In the genomic region with DNA sequence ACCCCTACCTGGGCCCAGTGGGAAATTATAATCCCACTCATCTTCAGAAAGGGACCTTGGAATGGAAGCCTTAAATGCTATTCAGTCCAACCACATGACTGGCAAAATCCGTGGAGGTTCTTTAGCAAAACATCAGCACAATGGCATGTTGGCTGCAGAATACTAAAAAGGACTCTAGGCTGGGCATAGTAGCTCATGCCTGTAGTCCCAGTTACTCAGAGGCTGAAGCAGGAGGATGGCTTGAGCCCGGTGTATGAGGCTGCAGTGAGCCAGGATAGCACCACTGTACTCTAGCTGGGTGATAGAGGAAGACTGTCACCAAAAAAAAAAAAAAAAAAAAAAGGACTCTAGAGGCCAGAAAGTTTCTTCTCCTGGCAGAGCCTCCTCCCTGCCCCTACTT, we compare ENCODE assay signal across 12 cellular contexts.
A peak's percentile ranks its signal among the peaks of the same experiment; 100 is the strongest.
DNase-seq lines count a peak whose midpoint lies in the region; ATAC-seq, FAIRE-seq and TF ChIP-seq lines count a peak whose summit lies in the region.
"Had no signal": no experiment of that assay in that cellular context is flagged by ENCODE, and none has a peak within 500 bp of the region (broad histone marks: within the 10 kb centered on the region; RNA-seq: fewer than 3 reads in every experiment).

No MANE protein-coding gene starts in this region.

- peak; percentile 56 for DNase-seq in HK-2 (ENCODE audit: unreplicated experiment)
- peak in 1 of 2 donors; percentile 84 for DNase-seq in ascending aorta (ENCODE audit: low spot score in 2 of 2)
- no peak for DNase-seq in kidney
- peak; percentile 20 for DNase-seq in superior temporal gyrus (ENCODE audit: extremely low spot score)
- DNase-seq in activated CD4-positive, CD25-positive, alpha-beta regulatory T cell (lab: John Stamatoyannopoulos, UW) = no peak
- DNase-seq in GM12891 (ENCODE audit: insufficient read length, low spot score) = no peak
- no peak for DNase-seq in neural progenitor cell (ENCODE audit: low spot score)
- DNase-seq: natural killer cell; stimulated activated CD4-positive, alpha-beta T cell treated with anti-CD3 and anti-CD28 coated beads, Interleukin-1b, Interleukin-23, amount 100 ng/mL, for 48 hours; testis had no signal

- H3K4me1 Mint-ChIP-seq in neural progenitor cell = peaks cover 48% of the 10 kb centered on the region

- H3F3A ChIP-seq in neural progenitor cell (ENCODE audit: low read depth) = peaks cover 15% of the 10 kb centered on the region

- no peak for FAIRE-seq in kidney (lab: Jason Lieb, UNC)
- no peak for FAIRE-seq in GM12891 (lab: Jason Lieb, UNC)

- H3K27ac Mint-ChIP-seq in neural progenitor cell = no peak overlapping the region
- H3K27ac Mint-ChIP-seq: natural killer cell had no signal

- no peak overlapping the region for H2AFZ ChIP-seq in neural progenitor cell (replicated peaks)

- TF ChIP-seq CTCF in ascending aorta (IDR thresholded peaks at IDR 0.05) = no peak
- no peak for TF ChIP-seq CTCF in kidney (IDR thresholded peaks at IDR 0.05; ENCODE audit: borderline replicate concordance, extremely low read depth, insufficient read depth)
- TF ChIP-seq CTCF in neural progenitor cell (IDR thresholded peaks at IDR 0.05) = no peak

- no peak overlapping the region for H3K4me3 ChIP-seq in ascending aorta
- H3K4me3 ChIP-seq in kidney (ENCODE audit: low read length in 2 of 2) = no peak overlapping the region
- H3K4me3 ChIP-seq in neural progenitor cell = no peak overlapping the region
- H3K4me3 ChIP-seq: cardiac muscle cell, testis had no signal

- no peak overlapping the region for H3K4me3 Mint-ChIP-seq in neural progenitor cell
- H3K4me3 Mint-ChIP-seq: natural killer cell had no signal

- H3K4me1 ChIP-seq in ascending aorta (peaks cover 20 to 55% of the 10 kb centered on the region in 2 donors), kidney (ENCODE audit: control insufficient read depth in 1 of 2, insufficient read depth in 1 of 2, low read depth in 1 of 2, low read length in 2 of 2) (peaks cover 49 to 66% of the 10 kb centered on the region in 2 donors), neural progenitor cell (peaks cover 28% of the 10 kb centered on the region)

- H3K4me2 ChIP-seq in neural progenitor cell = no peak overlapping the region

- TF ChIP-seq POLR2A in GM18505 (IDR thresholded peaks at IDR 0.05; ENCODE audit: borderline replicate concordance, extremely low read depth, insufficient read depth, insufficient read length) (no peak), GM12891 (IDR thresholded peaks at IDR 0.05; ENCODE audit: low read depth, low read length) (no peak)

- intact Hi-C loops in ascending aorta (cut with DNase I) (loop anchor here (1.0 to 10.0 kb wide), 2 partner anchors 62 to 736 kb away; a partner anchor contains a TSS), kidney (cut with DNase I) (loop anchor here (5.0 kb wide), 1 partner anchor 51 kb away; no protein-coding TSS in a partner anchor)

- H4K20me1 ChIP-seq in neural progenitor cell (ENCODE audit: low read depth) = no peaks in the 10 kb centered on the region

- H3K27ac ChIP-seq in ascending aorta (peak overlapping the region; percentile 94 to 97), kidney (ENCODE audit: low read depth in 2 of 2, low read length in 2 of 2) (peak overlapping the region; percentile 91 to 95), neural progenitor cell (no peak overlapping the region)
- H3K27ac ChIP-seq: cardiac muscle cell, testis had no signal

- H3K9me3 ChIP-seq in ascending aorta (no peaks in the 10 kb centered on the region), kidney (ENCODE audit: control insufficient read depth in 1 of 2, low read length in 2 of 2) (no peaks in the 10 kb centered on the region), neural progenitor cell (ENCODE audit: low read depth) (no peaks in the 10 kb centered on the region)
- H3K9me3 ChIP-seq: testis had no signal

- no peaks in the 10 kb centered on the region for H3K9me3 Mint-ChIP-seq in neural progenitor cell
- H3K9me3 Mint-ChIP-seq: natural killer cell had no signal

- peaks cover 11% of the 10 kb centered on the region for H3K27me3 Mint-ChIP-seq in neural progenitor cell (ENCODE audit: insufficient read depth, low read depth)

- H3K36me3 Mint-ChIP-seq in neural progenitor cell = no peaks in the 10 kb centered on the region
- H3K36me3 Mint-ChIP-seq: natural killer cell had no signal

- ATAC-seq in GM18505 (IDR thresholded peaks at IDR 0.05; ENCODE audit: unreplicated experiment) = no peak
- ATAC-seq: natural killer cell had no signal

- H3K27me3 ChIP-seq in ascending aorta (no peaks in the 10 kb centered on the region), neural progenitor cell (peaks cover 24% of the 10 kb centered on the region)
- H3K27me3 ChIP-seq: cardiac muscle cell, testis had no signal

- H3K9ac ChIP-seq in kidney (ENCODE audit: low read length in 2 of 2) (no peak overlapping the region), neural progenitor cell (no peak overlapping the region)

- H3K36me3 ChIP-seq in ascending aorta = no peaks in the 10 kb centered on the region
- no peaks in the 10 kb centered on the region for H3K36me3 ChIP-seq in kidney (ENCODE audit: control insufficient read depth in 1 of 2, insufficient read depth in 2 of 2, low read length in 2 of 2)
- no peaks in the 10 kb centered on the region for H3K36me3 ChIP-seq in neural progenitor cell
- H3K36me3 ChIP-seq: cardiac muscle cell had no signal

- H3K79me2 ChIP-seq in neural progenitor cell (ENCODE audit: low read depth) = no peaks in the 10 kb centered on the region

TF ChIP-seq in GM12891, 5 proteins besides CTCF, POLR2A, EP300 and RAD21:
- no peak for TF ChIP-seq PAX5 (IDR thresholded peaks at IDR 0.05; ENCODE audit: insufficient read depth, low read length, severe bottlenecking)
- TF ChIP-seq POLR2AphosphoS5 (IDR thresholded peaks at IDR 0.05; ENCODE audit: low read depth, low read length) = no peak
- no peak for TF ChIP-seq SPI1 (IDR thresholded peaks at IDR 0.05; ENCODE audit: low read depth, low read length)
- no peak for TF ChIP-seq TAF1 (IDR thresholded peaks at IDR 0.05; ENCODE audit: low read depth, low read length)
- TF ChIP-seq POU2F2 (IDR thresholded peaks at IDR 0.05; ENCODE audit: low read depth, low read length) = no peak

Comparison
In these comparisons a context has a peak if more than half of its experiments do, and no peak if none do; other contexts are left out.
1. DNase-seq: peak in HK-2 (single experiment) and superior temporal gyrus (single experiment); none in kidney (single experiment), activated CD4-positive, CD25-positive, alpha-beta regulatory T cell (0 of 4), GM12891 (single experiment) and neural progenitor cell (single experiment).